In genomic region chr2:27790796-27791195, GRCh38 we compare ENCODE assay signal across 32 cellular contexts.
"Had no signal": no experiment of that assay in that cellular context is flagged by ENCODE, and none has a peak within 500 bp of the region (broad histone marks: within the 10 kb centered on the region; RNA-seq: fewer than 3 reads in every experiment).

No MANE protein-coding gene starts in this region.

- H3K4me1 ChIP-seq: body of pancreas, breast epithelium had no signal

- H3K9me3 ChIP-seq: adrenal gland, body of pancreas, breast epithelium had no signal

- H3K27me3 ChIP-seq: adrenal gland, body of pancreas, brain microvascular endothelial cell, breast epithelium had no signal

- H3K4me3 ChIP-seq: adrenal gland, body of pancreas, breast epithelium had no signal

- DNase-seq: activated B cell treated with CpG ODN at 0.5 μM for 24 hours; activated CD4-positive, alpha-beta memory T cell treated with anti-CD3 and anti-CD28 coated beads for 36 hours; activated CD4-positive, alpha-beta T cell treated with anti-CD3 and anti-CD28 coated beads for 4 hours; activated CD4-positive, alpha-beta T cell treated with anti-CD3 and anti-CD28 coated beads, Interleukin-2, amount 10 ng/mL, durations not matched to agents 24 days and 14 days; activated CD4-positive, alpha-beta T cell treated with anti-CD3 and anti-CD28 coated beads, Interleukin-2, amount 50 U/mL, for 1 hour; activated CD4-positive, alpha-beta T cell treated with anti-CD3 and anti-CD28 coated beads, Interleukin-2, amount 50 U/mL, for 4 hours; activated CD4-positive, CD25-positive, alpha-beta regulatory T cell treated with anti-CD3 and anti-CD28 coated beads, Interleukin-2, amount 50 U/mL, for 72 hours; activated CD8-positive, alpha-beta memory T cell treated with anti-CD3 and anti-CD28 coated beads, Interleukin-2, amount 50 U/mL, for 4 hours; activated CD8-positive, alpha-beta T cell treated with anti-CD3 and anti-CD28 coated beads for 36 hours; activated effector memory CD4-positive, alpha-beta T cell treated with anti-CD3 and anti-CD28 coated beads, Interleukin-2, amount 50 U/mL, for 16 hours; activated gamma-delta T cell treated with Interleukin-2 at 50 U/mL for 16 hours; activated naive CD4-positive, alpha-beta T cell; activated naive CD4-positive, alpha-beta T cell treated with anti-CD3 and anti-CD28 coated beads for 36 hours; activated naive CD4-positive, alpha-beta T cell treated with anti-CD3 and anti-CD28 coated beads, Interleukin-2, amount 50 U/mL, for 16 hours; activated naive CD8-positive, alpha-beta T cell treated with anti-CD3 and anti-CD28 coated beads for 36 hours; activated T-cell treated with anti-CD3 and anti-CD28 coated beads for 4 hours; activated T-cell treated with anti-CD3 and anti-CD28 coated beads, Interleukin-2, amount 50 U/mL, for 1 hour; activated T-cell treated with anti-CD3 and anti-CD28 coated beads, Interleukin-2, amount 50 U/mL, for 4 hours; activated T-cell treated with anti-CD3 and anti-CD28 coated beads, Interleukin-2, amount 50 U/mL, for 72 hours; adrenal gland; amniotic stem cell; aorta; body of pancreas; brain microvascular endothelial cell; central memory CD4-positive, alpha-beta T cell; T-helper 1 cell; T-helper 2 cell; T-helper 9 cell had no signal

- ATAC-seq: activated CD8-positive, alpha-beta T cell treated with anti-CD3 and anti-CD28 coated beads for 36 hours; activated naive CD4-positive, alpha-beta T cell treated with anti-CD3 and anti-CD28 coated beads, Interleukin-2, amount 50 U/mL, for 72 hours; activated T-cell treated with anti-CD3 and anti-CD28 coated beads, Interleukin-2, amount 50 U/mL, for 4 hours; activated T-cell treated with anti-CD3 and anti-CD28 coated beads, Interleukin-2, amount 50 U/mL, for 72 hours; activated T-helper 17 cell treated with anti-CD3 and anti-CD28 coated beads, Interleukin-2, amount 50 U/mL, for 72 hours; body of pancreas had no signal

- H3K36me3 ChIP-seq: adrenal gland, brain microvascular endothelial cell, breast epithelium had no signal

- H3K27ac ChIP-seq: adrenal gland, body of pancreas, brain microvascular endothelial cell, breast epithelium, VCaP had no signal
